ENCODE assay signal across 15 cellular contexts in the genomic region with DNA sequence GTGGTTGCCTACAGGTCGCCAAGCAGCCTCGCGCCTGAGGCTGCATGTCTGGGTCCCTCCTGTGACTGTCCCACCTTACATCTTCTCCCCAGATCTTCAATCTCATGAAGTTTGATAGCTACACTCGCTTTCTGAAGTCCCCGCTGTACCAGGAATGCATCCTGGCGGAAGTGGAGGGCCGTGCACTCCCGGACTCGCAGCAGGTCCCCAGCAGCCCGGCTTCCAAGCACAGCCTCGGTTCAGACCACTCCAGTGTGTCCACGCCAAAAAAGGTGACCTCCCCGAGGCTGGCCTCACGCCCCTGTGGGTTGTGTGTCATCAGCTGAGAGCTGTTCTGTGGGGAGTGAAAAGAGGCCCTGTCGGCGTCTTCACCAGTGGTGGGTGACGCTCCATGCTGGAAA. TPM values are rescaled to one million over a fixed set of nuclear protein-coding genes. Genes with fewer than 3 reads are reported as not detected.
"Had no signal": no experiment of that assay in that cellular context is flagged by ENCODE, and none has a peak within 500 bp of the region (broad histone marks: within the 10 kb centered on the region; RNA-seq: fewer than 3 reads in every experiment).

No MANE protein-coding gene starts in this region.

- H3K9me3 Mint-ChIP-seq: activated naive CD4-positive, alpha-beta T cell treated with anti-CD3 and anti-CD28 coated beads for 36 hours; dendritic cell treated with granulocyte-macrophage colony-stimulating factor and Interleukin-4, amounts not matched to agents 40 ng/mL and 50 ng/mL, for 4 days; stimulated activated naive B cell treated with anti-CD40 and anti-IgM and Interleukin-4, amounts not matched to agents 10 μg/mL and 1 μg/mL and 100 μg/mL, for 72 hours had no signal

- H3K9me3 ChIP-seq: adrenal gland, body of pancreas, SJSA1, transverse colon had no signal

- H3K4me3 Mint-ChIP-seq: activated CD8-positive, alpha-beta T cell treated with anti-CD3 and anti-CD28 coated beads, Interleukin-2, amount 10 ng/mL, durations not matched to agents 7 days and 5 days; activated naive CD4-positive, alpha-beta T cell treated with anti-CD3 and anti-CD28 coated beads for 36 hours; dendritic cell treated with granulocyte-macrophage colony-stimulating factor and Interleukin-4, amounts not matched to agents 40 ng/mL and 50 ng/mL, for 4 days; stimulated activated naive B cell treated with anti-CD40 and anti-IgM and Interleukin-4, amounts not matched to agents 10 μg/mL and 1 μg/mL and 100 μg/mL, for 72 hours had no signal

- H3K27me3 Mint-ChIP-seq: dendritic cell treated with granulocyte-macrophage colony-stimulating factor and Interleukin-4, amounts not matched to agents 40 ng/mL and 50 ng/mL, for 4 days had no signal

- H3K4me1 ChIP-seq: body of pancreas, SJSA1, transverse colon had no signal

- DNase-seq: activated CD4-positive, alpha-beta T cell treated with anti-CD3 and anti-CD28 coated beads for 4 hours; activated CD8-positive, alpha-beta memory T cell treated with anti-CD3 and anti-CD28 coated beads, Interleukin-2, amount 50 U/mL, for 48 hours; activated CD8-positive, alpha-beta T cell treated with anti-CD3 and anti-CD28 coated beads, Interleukin-2, amount 10 ng/mL, durations not matched to agents 7 days and 5 days; activated naive CD4-positive, alpha-beta T cell treated with anti-CD3 and anti-CD28 coated beads for 36 hours; adrenal gland; body of pancreas; erythroblast; mesendoderm; stimulated activated CD4-positive, alpha-beta T cell treated with anti-CD3 and anti-CD28 coated beads, Interleukin-2, amount 100 ng/mL, for 24 hours; stimulated activated naive B cell treated with anti-CD40 and anti-IgM and Interleukin-4, amounts not matched to agents 10 μg/mL and 1 μg/mL and 100 μg/mL, for 72 hours; T-helper 9 cell; transverse colon had no signal

- H3K4me3 ChIP-seq: adrenal gland, body of pancreas, SJSA1, transverse colon had no signal

- H3K27ac ChIP-seq: adrenal gland, body of pancreas, SJSA1, transverse colon had no signal

- H3K27me3 ChIP-seq: adrenal gland, body of pancreas, SJSA1, transverse colon had no signal

- H3K27ac Mint-ChIP-seq: activated CD8-positive, alpha-beta T cell treated with anti-CD3 and anti-CD28 coated beads, Interleukin-2, amount 10 ng/mL, durations not matched to agents 7 days and 5 days; activated naive CD4-positive, alpha-beta T cell treated with anti-CD3 and anti-CD28 coated beads for 36 hours; dendritic cell treated with granulocyte-macrophage colony-stimulating factor and Interleukin-4, amounts not matched to agents 40 ng/mL and 50 ng/mL, for 4 days; stimulated activated naive B cell treated with anti-CD40 and anti-IgM and Interleukin-4, amounts not matched to agents 10 μg/mL and 1 μg/mL and 100 μg/mL, for 72 hours had no signal

- ATAC-seq: activated CD8-positive, alpha-beta T cell treated with anti-CD3 and anti-CD28 coated beads, Interleukin-2, amount 10 ng/mL, durations not matched to agents 7 days and 5 days; body of pancreas; stimulated activated naive B cell treated with anti-CD40 and anti-IgM and Interleukin-4, amounts not matched to agents 10 μg/mL and 1 μg/mL and 100 μg/mL, for 72 hours had no signal

RNA-seq across cellular contexts. Expression of a gene that starts 24.9 kb away (rescaled TPM):
- total RNA-seq: activated CD8-positive, alpha-beta T cell treated with anti-CD3 and anti-CD28 coated beads, Interleukin-2, amount 10 ng/mL, durations not matched to agents 7 days and 5 days; activated naive CD4-positive, alpha-beta T cell treated with anti-CD3 and anti-CD28 coated beads for 36 hours; subcutaneous adipose tissue; transverse colon had no signal

RNA-seq across cellular contexts. Expression of a gene that starts 46.3 kb away (rescaled TPM):
- total RNA-seq: activated CD8-positive, alpha-beta T cell treated with anti-CD3 and anti-CD28 coated beads, Interleukin-2, amount 10 ng/mL, durations not matched to agents 7 days and 5 days; activated naive CD4-positive, alpha-beta T cell treated with anti-CD3 and anti-CD28 coated beads for 36 hours; subcutaneous adipose tissue had no signal
